ENCODE assay signal across 1 cellular context in the genomic region with DNA sequence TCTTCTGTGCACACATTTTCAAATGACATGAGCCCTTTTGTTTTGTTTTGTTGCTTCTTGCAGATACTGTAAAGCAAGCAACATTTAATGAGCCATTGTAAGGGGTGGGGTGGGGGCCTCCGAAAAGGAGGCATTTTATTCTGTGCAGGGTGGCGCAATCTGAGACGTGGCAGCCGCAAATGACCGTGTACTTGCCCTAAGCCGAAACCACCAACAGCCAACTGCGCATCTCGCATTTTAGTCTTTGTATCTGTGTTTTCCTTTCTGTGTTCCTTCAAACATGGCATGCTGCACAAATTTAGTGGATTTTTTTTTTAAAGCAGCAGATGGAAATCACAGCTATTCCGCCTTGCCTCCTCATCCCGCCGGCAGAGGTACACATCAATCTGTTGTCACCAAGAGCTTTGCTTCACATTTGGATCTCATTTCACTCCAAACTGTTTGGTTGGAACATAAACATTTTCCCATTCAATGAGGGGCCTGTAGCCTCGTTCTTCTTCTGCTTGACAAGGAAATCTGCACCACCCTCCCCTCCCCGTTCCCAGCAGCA.
TF ChIP-seq lines count a peak whose summit lies in the region.

No MANE protein-coding gene starts in this region.

TF ChIP-seq in IMR-90, 13 proteins besides CTCF, POLR2A, EP300 and RAD21 (continued from another document):
- TF ChIP-seq CEBPB (IDR thresholded peaks at IDR 0.05; ENCODE audit: low read depth, low read length) = 0 out of 2 replicates have a peak, but pooled peaks have one; percentile 3
TF ChIP-seq in IMR-90: peak in this region for 1.
